14 cellular contexts compared by ENCODE assay signal in the genomic region with DNA sequence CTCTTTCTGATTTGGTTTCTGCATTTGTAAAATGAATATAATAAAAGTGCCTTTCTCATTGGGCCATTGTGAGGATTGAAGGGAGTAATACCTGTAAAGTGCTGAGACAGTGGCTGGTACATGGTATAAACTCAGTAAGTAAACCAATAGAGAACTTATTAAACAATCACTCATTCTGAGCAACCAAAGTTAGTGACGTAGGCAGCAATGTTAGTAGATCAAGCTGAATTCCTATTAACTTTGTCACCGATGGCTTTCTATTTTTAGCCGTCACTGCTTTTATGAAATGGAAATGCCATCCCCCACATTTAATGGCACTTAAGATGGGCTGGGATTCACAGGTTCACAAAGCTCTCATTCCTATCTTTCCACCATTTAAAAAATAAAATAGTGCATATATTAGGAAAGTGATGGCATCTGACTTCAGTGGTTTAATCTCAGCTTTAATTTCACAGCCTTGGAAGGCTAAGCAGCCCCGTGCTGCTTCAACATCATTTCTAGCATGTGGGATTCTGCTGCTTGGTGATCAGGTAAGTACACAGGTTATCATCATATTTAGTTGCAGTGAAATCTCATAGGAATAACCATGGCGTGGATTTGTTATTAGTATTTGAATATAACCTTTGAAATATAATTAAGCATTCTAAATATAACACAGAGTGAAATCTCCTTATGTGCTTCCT. TPM values are rescaled to one million over a fixed set of nuclear protein-coding genes. Genes with fewer than 3 reads are reported as not detected.
A peak's percentile ranks its signal among the peaks of the same experiment; 100 is the strongest.
DNase-seq lines count a peak whose midpoint lies in the region; ATAC-seq, FAIRE-seq and TF ChIP-seq lines count a peak whose summit lies in the region.
"Had no signal": no experiment of that assay in that cellular context is flagged by ENCODE, and none has a peak within 500 bp of the region (broad histone marks: within the 10 kb centered on the region; RNA-seq: fewer than 3 reads in every experiment).

No MANE protein-coding gene starts in this region.

- no peak for TF ChIP-seq POLR2A in H54 (IDR thresholded peaks at IDR 0.05; ENCODE audit: low read depth, low read length)
- no peak for TF ChIP-seq POLR2A in Peyer's patch (IDR thresholded peaks at IDR 0.05)

- intact Hi-C loops in activated CD4-positive, alpha-beta T cell treated with anti-CD3 and anti-CD28 coated beads, Interleukin-2, amount 10 ng/mL, durations not matched to agents 24 days and 14 days (cut with micrococcal nuclease) = no loop called here

- TF ChIP-seq CTCF in fibroblast of the aortic adventitia (IDR thresholded peaks at IDR 0.05; ENCODE audit: insufficient read depth, low read length) = no peak
- TF ChIP-seq CTCF in Peyer's patch (IDR thresholded peaks at IDR 0.05) = no peak

- no peaks in the 10 kb centered on the region for H3K36me3 Mint-ChIP-seq in activated naive CD8-positive, alpha-beta T cell treated with anti-CD3 and anti-CD28 coated beads, Interleukin-2, amount 50 U/mL, for 24 hours (ENCODE audit: low read depth)
- no peaks in the 10 kb centered on the region for H3K36me3 Mint-ChIP-seq in activated CD4-positive, alpha-beta T cell treated with anti-CD3 and anti-CD28 coated beads, Interleukin-2, amount 10 ng/mL, durations not matched to agents 24 days and 14 days (ENCODE audit: low read depth)

- FAIRE-seq in H54 (lab: Jason Lieb, UNC) = peak; percentile 65

- H3K9ac ChIP-seq in skeletal muscle satellite cell (ENCODE audit: low read depth, low read length) = peak overlapping the region; percentile 57

- peaks cover 7% of the 10 kb centered on the region for H3K9me3 Mint-ChIP-seq in activated naive CD8-positive, alpha-beta T cell treated with anti-CD3 and anti-CD28 coated beads, Interleukin-2, amount 50 U/mL, for 24 hours
- H3K9me3 Mint-ChIP-seq in activated CD4-positive, alpha-beta T cell treated with anti-CD3 and anti-CD28 coated beads, Interleukin-2, amount 10 ng/mL, durations not matched to agents 24 days and 14 days = no peaks in the 10 kb centered on the region

- H3K4me3 Mint-ChIP-seq in activated naive CD8-positive, alpha-beta T cell treated with anti-CD3 and anti-CD28 coated beads, Interleukin-2, amount 50 U/mL, for 24 hours = no peak overlapping the region
- H3K4me3 Mint-ChIP-seq in activated CD4-positive, alpha-beta T cell treated with anti-CD3 and anti-CD28 coated beads, Interleukin-2, amount 10 ng/mL, durations not matched to agents 24 days and 14 days = no peak overlapping the region

- H3K4me1 Mint-ChIP-seq in activated naive CD8-positive, alpha-beta T cell treated with anti-CD3 and anti-CD28 coated beads, Interleukin-2, amount 50 U/mL, for 24 hours = no peaks in the 10 kb centered on the region
- H3K4me1 Mint-ChIP-seq in activated CD4-positive, alpha-beta T cell treated with anti-CD3 and anti-CD28 coated beads, Interleukin-2, amount 10 ng/mL, durations not matched to agents 24 days and 14 days = no peaks in the 10 kb centered on the region

- H3K27me3 ChIP-seq in skeletal muscle satellite cell (ENCODE audit: control insufficient read depth, insufficient read depth, low read length) = no peaks in the 10 kb centered on the region
- no peaks in the 10 kb centered on the region for H3K27me3 ChIP-seq in Peyer's patch

- H3K4me3 ChIP-seq in fibroblast of the aortic adventitia (ENCODE audit: low read depth, low read length) (no peak overlapping the region), skeletal muscle satellite cell (ENCODE audit: low read length) (peak overlapping the region; percentile 43), Peyer's patch (no peak overlapping the region)
- H3K4me3 ChIP-seq: SK-N-MC had no signal

- no peaks in the 10 kb centered on the region for H3K27me3 Mint-ChIP-seq in activated naive CD8-positive, alpha-beta T cell treated with anti-CD3 and anti-CD28 coated beads, Interleukin-2, amount 50 U/mL, for 24 hours
- H3K27me3 Mint-ChIP-seq in activated CD4-positive, alpha-beta T cell treated with anti-CD3 and anti-CD28 coated beads, Interleukin-2, amount 10 ng/mL, durations not matched to agents 24 days and 14 days = peaks cover 10% of the 10 kb centered on the region

- H3K27ac Mint-ChIP-seq in activated naive CD8-positive, alpha-beta T cell treated with anti-CD3 and anti-CD28 coated beads, Interleukin-2, amount 50 U/mL, for 24 hours = no peak overlapping the region
- H3K27ac Mint-ChIP-seq in activated CD4-positive, alpha-beta T cell treated with anti-CD3 and anti-CD28 coated beads, Interleukin-2, amount 10 ng/mL, durations not matched to agents 24 days and 14 days = no peak overlapping the region

- no peak for ATAC-seq in activated naive CD8-positive, alpha-beta T cell treated with anti-CD3 and anti-CD28 coated beads, Interleukin-2, amount 50 U/mL, for 24 hours

- peaks cover 14% of the 10 kb centered on the region for H3K4me1 ChIP-seq in skeletal muscle satellite cell (ENCODE audit: control insufficient read depth, insufficient read depth, low read length)
- no peaks in the 10 kb centered on the region for H3K4me1 ChIP-seq in Peyer's patch

- no peak for DNase-seq in H54 (ENCODE audit: insufficient read length, low spot score)
- peak; percentile 81 for DNase-seq in SW480 (ENCODE audit: low spot score)
- DNase-seq in fibroblast of the aortic adventitia (ENCODE audit: low read depth) = peak; percentile 91
- no peak for DNase-seq in activated naive CD8-positive, alpha-beta T cell treated with anti-CD3 and anti-CD28 coated beads, Interleukin-2, amount 50 U/mL, for 24 hours
- DNase-seq in activated CD4-positive, alpha-beta T cell treated with anti-CD3 and anti-CD28 coated beads, Interleukin-2, amount 10 ng/mL, durations not matched to agents 24 days and 14 days = no peak
- no peak for DNase-seq in Peyer's patch
- DNase-seq: activated CD4-positive, alpha-beta T cell treated with anti-CD3 and anti-CD28 coated beads for 48 hours; activated naive CD4-positive, alpha-beta T cell treated with anti-CD3 and anti-CD28 coated beads, Interleukin-2, amount 50 U/mL, for 16 hours; effector memory CD4-positive, alpha-beta T cell; NCI-H345; nucleus accumbens; stimulated activated CD4-positive, alpha-beta T cell treated with anti-CD3 and anti-CD28 coated beads, Interleukin-4, amount 100 ng/mL, for 4 hours had no signal

- peak overlapping the region; percentile 63 for H3K4me2 ChIP-seq in skeletal muscle satellite cell (ENCODE audit: low read length)

- no peak overlapping the region for H3K27ac ChIP-seq in Peyer's patch
- H3K27ac ChIP-seq: SK-N-MC had no signal

- H3K36me3 ChIP-seq in skeletal muscle satellite cell (ENCODE audit: insufficient read depth, low read length) (no peaks in the 10 kb centered on the region), Peyer's patch (no peaks in the 10 kb centered on the region)

- H3K9me3 ChIP-seq in skeletal muscle satellite cell (replicated peaks; ENCODE audit: low read length) (peaks cover 3% of the 10 kb centered on the region), Peyer's patch (no peaks in the 10 kb centered on the region)

RNA-seq across cellular contexts. Expression of gene PPP4R1, which starts 17.6 kb away (rescaled TPM):
- total RNA-seq in fibroblast of the aortic adventitia (ENCODE audit: low replicate concordance) (73.6 and 107 TPM in 2 replicates), Peyer's patch (100 to 1,000 TPM; 118 to 168 (median 140) TPM)
- total RNA-seq in skeletal muscle satellite cell (2012; rRNA removed) = 58.3 and 65.5 TPM in 2 replicates
- total RNA-seq in activated CD4-positive, alpha-beta T cell treated with anti-CD3 and anti-CD28 coated beads, Interleukin-2, amount 10 ng/mL, durations not matched to agents 24 days and 14 days = 52.8 and 56.0 TPM in 2 replicates

Comparison
In these comparisons a context has a peak if more than half of its experiments do, and no peak if none do; other contexts are left out.
1. DNase-seq: peak in SW480 (single experiment) and fibroblast of the aortic adventitia (single experiment); none in H54 (single experiment), activated naive CD8-positive, alpha-beta T cell treated with anti-CD3 and anti-CD28 coated beads, Interleukin-2, amount 50 U/mL, for 24 hours (single experiment), activated CD4-positive, alpha-beta T cell treated with anti-CD3 and anti-CD28 coated beads, Interleukin-2, amount 10 ng/mL, durations not matched to agents 24 days and 14 days (single experiment) and Peyer's patch (0 of 3).